8 cellular contexts compared by ENCODE assay signal in the genomic region with DNA sequence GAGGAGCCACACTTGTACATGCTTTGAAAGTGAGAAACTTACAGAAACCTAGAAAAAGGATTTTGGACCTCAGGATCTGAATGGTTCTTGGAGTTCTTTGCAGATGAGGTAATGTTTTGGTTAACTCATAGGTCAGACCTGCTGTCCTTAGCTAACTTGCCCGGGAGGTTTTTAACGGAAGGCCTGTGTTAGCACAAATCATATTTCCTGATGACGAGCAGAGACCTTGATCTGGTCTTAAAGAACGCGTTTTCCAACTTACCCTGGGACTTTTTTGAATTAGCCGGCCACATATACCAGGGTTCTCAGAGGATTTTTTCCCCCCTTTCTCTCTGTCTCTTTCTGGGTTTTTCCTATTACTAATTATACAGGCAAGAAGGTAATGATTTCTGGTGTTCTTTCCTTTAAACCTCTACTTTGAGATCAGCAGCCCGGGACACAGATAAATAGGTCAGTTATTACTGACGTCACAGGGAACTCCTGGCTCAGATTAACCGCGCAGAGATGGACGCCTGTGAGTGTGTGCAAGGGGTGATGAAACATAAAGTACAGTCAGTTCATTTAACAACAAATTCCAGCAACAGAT.
DNase-seq lines count a peak whose midpoint lies in the region; ATAC-seq lines count a peak whose summit lies in the region.

No MANE protein-coding gene starts in this region.

- ATAC-seq in HG03097 (IDR thresholded peaks at IDR 0.05; ENCODE audit: low FRiP score, unreplicated experiment) (no peak), HG03432 (IDR thresholded peaks at IDR 0.05; ENCODE audit: unreplicated experiment) (no peak)

- in situ Hi-C loops in SK-MEL-5 (cut with HindIII; ENCODE audit: low pct_unique_long_range_greater_than_20kb, low sequenced_read_pairs): no loop called here

- peak; percentile 72 for DNase-seq in GM03348 (ENCODE audit: low spot score)
- peak; percentile 17 for DNase-seq in SK-MEL-5 (ENCODE audit: low read depth, low spot score)
- DNase-seq in fibroblast of the conjunctiva (ENCODE audit: low read depth): peak; percentile 84
- DNase-seq in renal cortical epithelial cell (ENCODE audit: low read depth): peak; percentile 98
- no peak for DNase-seq in stimulated activated CD4-positive, alpha-beta T cell treated with anti-CD3 and anti-CD28 coated beads, Interleukin-2, amount 100 ng/mL, for 24 hours
- DNase-seq in NCI-H345 (lab: John Stamatoyannopoulos, UW): no peak

Comparison
In these comparisons a context has a peak if more than half of its experiments do, and no peak if none do; other contexts are left out.
1. DNase-seq: peak in GM03348 (single experiment), SK-MEL-5 (single experiment), fibroblast of the conjunctiva (single experiment) and renal cortical epithelial cell (single experiment); none in stimulated activated CD4-positive, alpha-beta T cell treated with anti-CD3 and anti-CD28 coated beads, Interleukin-2, amount 100 ng/mL, for 24 hours (0 of 2) and NCI-H345 (single experiment).